18 cellular contexts compared by ENCODE assay signal in genomic region chr1:2106681-2107405, GRCh38. TPM values are rescaled to one million over a fixed set of nuclear protein-coding genes. Genes with fewer than 3 reads are reported as not detected.
DNase-seq lines count a peak whose midpoint lies in the region; ATAC-seq and TF ChIP-seq lines count a peak whose summit lies in the region.
"Had no signal": no experiment of that assay in that cellular context is flagged by ENCODE, and none has a peak within 500 bp of the region (broad histone marks: within the 10 kb centered on the region; RNA-seq: fewer than 3 reads in every experiment).

No MANE protein-coding gene starts in this region.

- no peak overlapping the region for H3K4me3 Mint-ChIP-seq in endodermal cell
- no peak overlapping the region for H3K4me3 Mint-ChIP-seq in nephron progenitor cell
- H3K4me3 Mint-ChIP-seq: GM23338 had no signal

- TF ChIP-seq CTCF in endodermal cell (conservative IDR thresholded peaks at IDR 0.05): no peak
- TF ChIP-seq CTCF in nephron progenitor cell (IDR thresholded peaks at IDR 0.05): no peak
- TF ChIP-seq CTCF in upper lobe of right lung (IDR thresholded peaks at IDR 0.05): no peak

- no peak overlapping the region for H3K9ac ChIP-seq in endodermal cell (ENCODE audit: extremely low read depth, low read length, poor library complexity, severe bottlenecking)

- intact Hi-C loops in Right ventricle myocardium superior (cut with DNase I) (no loop called here), cardiac septum (cut with DNase I) (no loop called here), upper lobe of right lung (cut with DNase I) (no loop called here)

- H3K36me3 ChIP-seq in endodermal cell (ENCODE audit: control insufficient read depth, insufficient read depth, low read length) (peaks cover 5% of the 10 kb centered on the region), upper lobe of right lung (peaks cover 6% of the 10 kb centered on the region)

- WGBS in endodermal cell (ENCODE audit: insufficient coverage in 1 of 2, insufficient read length in 1 of 2), 2 experiments: 88 to 92% methylated on average over 22 to 36 of the region's 36 CpGs

- H3K4me1 Mint-ChIP-seq in endodermal cell (no peaks in the 10 kb centered on the region), nephron progenitor cell (peaks cover 42% of the 10 kb centered on the region)

- H3K9me3 Mint-ChIP-seq in endodermal cell: no peaks in the 10 kb centered on the region
- H3K9me3 Mint-ChIP-seq in nephron progenitor cell: no peaks in the 10 kb centered on the region
- H3K9me3 Mint-ChIP-seq: GM23338 had no signal

- no peak overlapping the region for H3K27ac Mint-ChIP-seq in endodermal cell
- peak overlapping the region; percentile 94 for H3K27ac Mint-ChIP-seq in nephron progenitor cell
- H3K27ac Mint-ChIP-seq: GM23338 had no signal

- H3K27me3 ChIP-seq in endodermal cell (ENCODE audit: control insufficient read depth, insufficient read depth, low read length, poor library complexity, severe bottlenecking): no peaks in the 10 kb centered on the region
- no peaks in the 10 kb centered on the region for H3K27me3 ChIP-seq in upper lobe of right lung

- H3K4me3 ChIP-seq in endodermal cell (ENCODE audit: low read length): no peak overlapping the region
- no peak overlapping the region for H3K4me3 ChIP-seq in upper lobe of right lung
- H3K4me3 ChIP-seq: GM12878, GM23338 had no signal

- H3K27me3 Mint-ChIP-seq in endodermal cell (ENCODE audit: insufficient read depth): no peaks in the 10 kb centered on the region
- H3K27me3 Mint-ChIP-seq in nephron progenitor cell (ENCODE audit: low read depth, poor library complexity): peaks cover 9% of the 10 kb centered on the region

- DNase-seq in Right ventricle myocardium superior: peak; percentile 29
- DNase-seq in cardiac septum (ENCODE audit: low spot score): no peak
- DNase-seq in endodermal cell: no peak
- no peak for DNase-seq in nephron progenitor cell
- peak; percentile 62 for DNase-seq in upper lobe of right lung
- no peak for DNase-seq in occipital lobe (lab: John Stamatoyannopoulos, UW)
- no peak for DNase-seq in epidermal melanocyte (ENCODE audit: insufficient read length, low spot score)
- DNase-seq in activated naive CD4-positive, alpha-beta T cell (lab: John Stamatoyannopoulos, UW): no peak
- DNase-seq: 8988T, DND-41, GDM1, NCI-H1930, NCI-H2171 treated with DMSO at 0.1 percent for 48 hours, NCI-H446 treated with DMSO at 0.1 percent for 48 hours, OCI-M1 had no signal

- no peaks in the 10 kb centered on the region for H3K4me1 ChIP-seq in endodermal cell (ENCODE audit: control insufficient read depth, insufficient read depth, low read length)
- H3K4me1 ChIP-seq in upper lobe of right lung: peaks cover 13% of the 10 kb centered on the region

- no peak for ATAC-seq in Right ventricle myocardium superior (ENCODE audit: poor library complexity)
- no peak for ATAC-seq in upper lobe of right lung
- ATAC-seq: GM12878, GM23338, HCT116 had no signal

- H3K27ac ChIP-seq in endodermal cell (ENCODE audit: low read depth, low read length) (peak overlapping the region; percentile 38), upper lobe of right lung (no peak overlapping the region)

- peaks cover 1% of the 10 kb centered on the region for H3K36me3 Mint-ChIP-seq in endodermal cell (ENCODE audit: low read depth)
- peaks cover under 1% of the 10 kb centered on the region for H3K36me3 Mint-ChIP-seq in nephron progenitor cell (ENCODE audit: low read depth)

- no peaks in the 10 kb centered on the region for H3K9me3 ChIP-seq in endodermal cell (ENCODE audit: control insufficient read depth, low read length)
- H3K9me3 ChIP-seq in upper lobe of right lung: no peaks in the 10 kb centered on the region

RNA-seq across cellular contexts. Expression of gene PRKCZ, which starts 56.6 kb away (rescaled TPM):
- total RNA-seq in Right ventricle myocardium superior: 13.5 TPM
- total RNA-seq in cardiac septum: 13.9 TPM
- 10 to 100 TPM; 49.9 to 68.5 TPM for total RNA-seq in endodermal cell
- 18.0 TPM for polyA plus RNA-seq in endodermal cell (2013, experiment 1 of 2)
- 17.8 TPM for polyA plus RNA-seq in endodermal cell (2013, experiment 2 of 2)
- 121 TPM for total RNA-seq in upper lobe of right lung
- 58.3 TPM for total RNA-seq in occipital lobe

Comparison
In these comparisons a context has a peak if more than half of its experiments do, and no peak if none do; other contexts are left out.
1. DNase-seq: peak in Right ventricle myocardium superior (single experiment) and upper lobe of right lung (single experiment); none in cardiac septum (single experiment), endodermal cell (single experiment), nephron progenitor cell (single experiment), occipital lobe (single experiment), epidermal melanocyte (single experiment) and activated naive CD4-positive, alpha-beta T cell (0 of 4).